In genomic region chr15:45157974-45158373, GRCh38 we compare ENCODE assay signal across 10 cellular contexts. TPM values are rescaled to one million over a fixed set of nuclear protein-coding genes. Genes with fewer than 3 reads are reported as not detected.
DNase-seq lines count a peak whose midpoint lies in the region; ATAC-seq, FAIRE-seq and TF ChIP-seq lines count a peak whose summit lies in the region.
"Had no signal": no experiment of that assay in that cellular context is flagged by ENCODE, and none has a peak within 500 bp of the region (broad histone marks: within the 10 kb centered on the region; RNA-seq: fewer than 3 reads in every experiment).

No MANE protein-coding gene starts in this region.

- no peak overlapping the region for H3K4me3 Mint-ChIP-seq in activated CD4-positive, alpha-beta T cell treated with anti-CD3 and anti-CD28 coated beads, Interleukin-2, amount 10 ng/mL, durations not matched to agents 24 days and 14 days
- H3K4me3 Mint-ChIP-seq in activated CD4-positive, alpha-beta T cell treated with anti-CD3 and anti-CD28 coated beads for 36 hours = no peak overlapping the region
- peak overlapping the region; percentile 39 for H3K4me3 Mint-ChIP-seq in activated T-helper 17 cell treated with anti-CD3 and anti-CD28 coated beads, Interleukin-2, amount 50 U/mL, for 72 hours

- no peak overlapping the region for H2AFZ ChIP-seq in smooth muscle cell (ENCODE audit: low read depth)

- no peaks in the 10 kb centered on the region for H3K36me3 Mint-ChIP-seq in activated CD4-positive, alpha-beta T cell treated with anti-CD3 and anti-CD28 coated beads, Interleukin-2, amount 10 ng/mL, durations not matched to agents 24 days and 14 days (ENCODE audit: low read depth)
- H3K36me3 Mint-ChIP-seq in activated CD4-positive, alpha-beta T cell treated with anti-CD3 and anti-CD28 coated beads for 36 hours (ENCODE audit: low read depth) = peaks cover 2% of the 10 kb centered on the region
- H3K36me3 Mint-ChIP-seq in activated T-helper 17 cell treated with anti-CD3 and anti-CD28 coated beads, Interleukin-2, amount 50 U/mL, for 72 hours (ENCODE audit: low read depth) = peaks cover 20% of the 10 kb centered on the region

- no peaks in the 10 kb centered on the region for H3K9me3 ChIP-seq in smooth muscle cell (replicated peaks; ENCODE audit: low read depth)

- H3K36me3 ChIP-seq in smooth muscle cell (ENCODE audit: low read depth) = no peaks in the 10 kb centered on the region
- H3K36me3 ChIP-seq: cardiac muscle cell had no signal

- peak; percentile 76 for DNase-seq in activated CD4-positive, alpha-beta T cell treated with anti-CD3 and anti-CD28 coated beads, Interleukin-2, amount 10 ng/mL, durations not matched to agents 24 days and 14 days
- DNase-seq in activated CD4-positive, alpha-beta T cell treated with anti-CD3 and anti-CD28 coated beads for 36 hours = no peak
- DNase-seq in frontal cortex (ENCODE audit: low spot score in 2 of 2) = peak; percentile 47 to 57
- DNase-seq in smooth muscle cell (lab: John Stamatoyannopoulos, UW; ENCODE audit: unreplicated experiment) = no peak
- DNase-seq in NCI-H345 treated with DMSO at 0.1 percent for 48 hours (lab: John Stamatoyannopoulos, UW; ENCODE audit: unreplicated experiment) = no peak
- no peak for DNase-seq in COLO668 (lab: John Stamatoyannopoulos, UW; ENCODE audit: unreplicated experiment)
- no peak for DNase-seq in D721Med (ENCODE audit: insufficient read length, low spot score)
- DNase-seq: NCI-H1436 treated with DMSO at 0.1 percent for 48 hours had no signal

- H3K79me2 ChIP-seq in smooth muscle cell (ENCODE audit: low read depth) = no peaks in the 10 kb centered on the region

- H3F3A ChIP-seq in smooth muscle cell (ENCODE audit: low read depth) = no peaks in the 10 kb centered on the region

- 5% methylated on average over 1 of the region's 1 CpG for WGBS in smooth muscle cell (ENCODE audit: low lambda C conversion rate)

- no peak overlapping the region for H3K27ac Mint-ChIP-seq in activated CD4-positive, alpha-beta T cell treated with anti-CD3 and anti-CD28 coated beads, Interleukin-2, amount 10 ng/mL, durations not matched to agents 24 days and 14 days
- H3K27ac Mint-ChIP-seq in activated CD4-positive, alpha-beta T cell treated with anti-CD3 and anti-CD28 coated beads for 36 hours = no peak overlapping the region
- H3K27ac Mint-ChIP-seq in activated T-helper 17 cell treated with anti-CD3 and anti-CD28 coated beads, Interleukin-2, amount 50 U/mL, for 72 hours = peak overlapping the region; percentile 79

- POLR2A ChIA-PET in activated CD4-positive, alpha-beta T cell treated with anti-CD3 and anti-CD28 coated beads for 36 hours (lab: Charles Lee) = no interaction called here

- TF ChIP-seq CTCF in smooth muscle cell (IDR thresholded peaks at IDR 0.05; ENCODE audit: borderline replicate concordance, insufficient read depth, poor library complexity, severe bottlenecking) (no peak), D721Med (IDR thresholded peaks at IDR 0.05; ENCODE audit: insufficient read depth, missing control alignments) (no peak)

- H3K9ac ChIP-seq in smooth muscle cell (ENCODE audit: low read depth) = peak overlapping the region; percentile 59

- peaks cover 20% of the 10 kb centered on the region for H3K4me1 ChIP-seq in smooth muscle cell (ENCODE audit: low read depth)

- FAIRE-seq in frontal cortex (lab: Jason Lieb, UNC) (no peak), D721Med (lab: Jason Lieb, UNC) (no peak)

- no peak overlapping the region for H3K4me3 ChIP-seq in smooth muscle cell
- H3K4me3 ChIP-seq: cardiac muscle cell had no signal

- CTCF ChIA-PET in activated CD4-positive, alpha-beta T cell treated with anti-CD3 and anti-CD28 coated beads for 36 hours (lab: Charles Lee) = interaction anchor here (0.8 to 2.9 kb wide), 3 partner anchors 10 to 142 kb away, joined by 3 to 12 read pairs (median 6); no protein-coding TSS in a partner anchor

- no peaks in the 10 kb centered on the region for H3K9me3 Mint-ChIP-seq in activated CD4-positive, alpha-beta T cell treated with anti-CD3 and anti-CD28 coated beads, Interleukin-2, amount 10 ng/mL, durations not matched to agents 24 days and 14 days
- H3K9me3 Mint-ChIP-seq in activated CD4-positive, alpha-beta T cell treated with anti-CD3 and anti-CD28 coated beads for 36 hours (ENCODE audit: low read depth) = no peaks in the 10 kb centered on the region
- no peaks in the 10 kb centered on the region for H3K9me3 Mint-ChIP-seq in activated T-helper 17 cell treated with anti-CD3 and anti-CD28 coated beads, Interleukin-2, amount 50 U/mL, for 72 hours

- no peak overlapping the region for H3K4me2 ChIP-seq in smooth muscle cell

- H3K27me3 ChIP-seq in smooth muscle cell (ENCODE audit: low read depth) = no peaks in the 10 kb centered on the region
- H3K27me3 ChIP-seq: cardiac muscle cell had no signal

- peak overlapping the region; percentile 84 for H3K27ac ChIP-seq in smooth muscle cell (ENCODE audit: low read depth)
- H3K27ac ChIP-seq: cardiac muscle cell had no signal

- H3K4me1 Mint-ChIP-seq in activated CD4-positive, alpha-beta T cell treated with anti-CD3 and anti-CD28 coated beads, Interleukin-2, amount 10 ng/mL, durations not matched to agents 24 days and 14 days = peaks cover 18% of the 10 kb centered on the region
- peaks cover 8% of the 10 kb centered on the region for H3K4me1 Mint-ChIP-seq in activated CD4-positive, alpha-beta T cell treated with anti-CD3 and anti-CD28 coated beads for 36 hours
- H3K4me1 Mint-ChIP-seq in activated T-helper 17 cell treated with anti-CD3 and anti-CD28 coated beads, Interleukin-2, amount 50 U/mL, for 72 hours = peaks cover 17% of the 10 kb centered on the region

- H4K20me1 ChIP-seq in smooth muscle cell (ENCODE audit: low read depth) = no peaks in the 10 kb centered on the region

- no peaks in the 10 kb centered on the region for H3K27me3 Mint-ChIP-seq in activated CD4-positive, alpha-beta T cell treated with anti-CD3 and anti-CD28 coated beads, Interleukin-2, amount 10 ng/mL, durations not matched to agents 24 days and 14 days
- no peaks in the 10 kb centered on the region for H3K27me3 Mint-ChIP-seq in activated CD4-positive, alpha-beta T cell treated with anti-CD3 and anti-CD28 coated beads for 36 hours
- no peaks in the 10 kb centered on the region for H3K27me3 Mint-ChIP-seq in activated T-helper 17 cell treated with anti-CD3 and anti-CD28 coated beads, Interleukin-2, amount 50 U/mL, for 72 hours

- intact Hi-C loops in activated CD4-positive, alpha-beta T cell treated with anti-CD3 and anti-CD28 coated beads, Interleukin-2, amount 10 ng/mL, durations not matched to agents 24 days and 14 days (cut with micrococcal nuclease) = no loop called here
- intact Hi-C loops in activated CD4-positive, alpha-beta T cell treated with anti-CD3 and anti-CD28 coated beads for 36 hours (cut with DNase I, micrococcal nuclease) = no loop called here

- ATAC-seq in activated CD4-positive, alpha-beta T cell treated with anti-CD3 and anti-CD28 coated beads for 36 hours = no peak
- peak; percentile 8 for ATAC-seq in activated T-helper 17 cell treated with anti-CD3 and anti-CD28 coated beads, Interleukin-2, amount 50 U/mL, for 72 hours (replicated peaks)

RNA-seq across cellular contexts. Expression of gene DUOX1, which starts 28.2 kb away (rescaled TPM):
- 0.02 and 0.14 TPM in 2 replicates for total RNA-seq in activated CD4-positive, alpha-beta T cell treated with anti-CD3 and anti-CD28 coated beads, Interleukin-2, amount 10 ng/mL, durations not matched to agents 24 days and 14 days
- under 1 TPM; 0.07 to 0.11 TPM for total RNA-seq in activated CD4-positive, alpha-beta T cell treated with anti-CD3 and anti-CD28 coated beads for 36 hours
- total RNA-seq in activated T-helper 17 cell treated with anti-CD3 and anti-CD28 coated beads, Interleukin-2, amount 50 U/mL, for 72 hours = under 1 TPM; 0.06 to 0.42 TPM
- total RNA-seq in frontal cortex (not detected), smooth muscle cell (3.5 and 4.4 TPM in 2 replicates)
- 5.8 and 13.8 TPM in 2 replicates for polyA plus RNA-seq in smooth muscle cell

RNA-seq across cellular contexts. Expression of gene DUOXA1, which starts 28.3 kb away (rescaled TPM):
- total RNA-seq in activated CD4-positive, alpha-beta T cell treated with anti-CD3 and anti-CD28 coated beads, Interleukin-2, amount 10 ng/mL, durations not matched to agents 24 days and 14 days = not detected in 2 replicates
- under 1 TPM in 1 of 2 experiments, not detected in 1; 0.19 TPM for total RNA-seq in activated CD4-positive, alpha-beta T cell treated with anti-CD3 and anti-CD28 coated beads for 36 hours
- under 1 TPM in 1 of 2 donors, not detected in 1; 0.58 TPM for total RNA-seq in activated T-helper 17 cell treated with anti-CD3 and anti-CD28 coated beads, Interleukin-2, amount 50 U/mL, for 72 hours
- total RNA-seq in frontal cortex (not detected), smooth muscle cell (6.0 and 7.6 TPM in 2 replicates)
- 2.8 and 7.9 TPM in 2 replicates for polyA plus RNA-seq in smooth muscle cell
- polyA plus RNA-seq: cardiac muscle cell had no signal

RNA-seq across cellular contexts. Expression of gene SHF, which starts 29.8 kb away (rescaled TPM):
- total RNA-seq in activated CD4-positive, alpha-beta T cell treated with anti-CD3 and anti-CD28 coated beads, Interleukin-2, amount 10 ng/mL, durations not matched to agents 24 days and 14 days = 14.4 and 16.1 TPM in 2 replicates
- 10 to 100 TPM; 17.9 to 18.7 TPM for total RNA-seq in activated CD4-positive, alpha-beta T cell treated with anti-CD3 and anti-CD28 coated beads for 36 hours
- total RNA-seq in activated T-helper 17 cell treated with anti-CD3 and anti-CD28 coated beads, Interleukin-2, amount 50 U/mL, for 72 hours = 100 to 1,000 TPM in 1 of 2 donors, 1 to 10 TPM in 1; 2.7 to 111 TPM
- total RNA-seq in frontal cortex = 49.3 TPM
- total RNA-seq in smooth muscle cell = 11.7 and 41.3 TPM in 2 replicates
- 16.4 and 28.3 TPM in 2 replicates for polyA plus RNA-seq in smooth muscle cell

RNA-seq across cellular contexts. Expression of gene DUOXA2, which starts 43.8 kb away (rescaled TPM):
- total RNA-seq in activated CD4-positive, alpha-beta T cell treated with anti-CD3 and anti-CD28 coated beads, Interleukin-2, amount 10 ng/mL, durations not matched to agents 24 days and 14 days = not detected in 2 replicates
- not detected for total RNA-seq in activated CD4-positive, alpha-beta T cell treated with anti-CD3 and anti-CD28 coated beads for 36 hours
- under 1 TPM in 1 of 2 donors, not detected in 1; 0.13 TPM for total RNA-seq in activated T-helper 17 cell treated with anti-CD3 and anti-CD28 coated beads, Interleukin-2, amount 50 U/mL, for 72 hours
- total RNA-seq in frontal cortex = not detected
- total RNA-seq in smooth muscle cell = not detected in 2 replicates
- 0.24 TPM in 1 of 2 replicates, not detected in the other for polyA plus RNA-seq in smooth muscle cell
- total RNA-seq: cardiac muscle cell had no signal
- polyA plus RNA-seq: cardiac muscle cell had no signal

RNA-seq across cellular contexts. Expression of gene DUOX2, which starts 44.0 kb away (rescaled TPM):
- total RNA-seq in activated CD4-positive, alpha-beta T cell treated with anti-CD3 and anti-CD28 coated beads, Interleukin-2, amount 10 ng/mL, durations not matched to agents 24 days and 14 days = 0.05 TPM in 1 of 2 replicates, not detected in the other
- under 1 TPM in 1 of 2 experiments, not detected in 1; 0.02 TPM for total RNA-seq in activated CD4-positive, alpha-beta T cell treated with anti-CD3 and anti-CD28 coated beads for 36 hours
- under 1 TPM in 1 of 2 donors, not detected in 1; 0.21 TPM for total RNA-seq in activated T-helper 17 cell treated with anti-CD3 and anti-CD28 coated beads, Interleukin-2, amount 50 U/mL, for 72 hours
- total RNA-seq in frontal cortex (not detected), smooth muscle cell (0.36 and 1.4 TPM in 2 replicates)
- polyA plus RNA-seq in smooth muscle cell = 0.34 and 1.2 TPM in 2 replicates

Comparison
In these comparisons a context has a peak if more than half of its experiments do, and no peak if none do; other contexts are left out.
1. DNase-seq: peak in activated CD4-positive, alpha-beta T cell treated with anti-CD3 and anti-CD28 coated beads, Interleukin-2, amount 10 ng/mL, durations not matched to agents 24 days and 14 days (single experiment) and frontal cortex (2 of 2); none in activated CD4-positive, alpha-beta T cell treated with anti-CD3 and anti-CD28 coated beads for 36 hours (single experiment), smooth muscle cell (single experiment), NCI-H345 treated with DMSO at 0.1 percent for 48 hours (single experiment), COLO668 (single experiment) and D721Med (single experiment).